Comparison of ENCODE assay signal across 8 cellular contexts in the genomic region with DNA sequence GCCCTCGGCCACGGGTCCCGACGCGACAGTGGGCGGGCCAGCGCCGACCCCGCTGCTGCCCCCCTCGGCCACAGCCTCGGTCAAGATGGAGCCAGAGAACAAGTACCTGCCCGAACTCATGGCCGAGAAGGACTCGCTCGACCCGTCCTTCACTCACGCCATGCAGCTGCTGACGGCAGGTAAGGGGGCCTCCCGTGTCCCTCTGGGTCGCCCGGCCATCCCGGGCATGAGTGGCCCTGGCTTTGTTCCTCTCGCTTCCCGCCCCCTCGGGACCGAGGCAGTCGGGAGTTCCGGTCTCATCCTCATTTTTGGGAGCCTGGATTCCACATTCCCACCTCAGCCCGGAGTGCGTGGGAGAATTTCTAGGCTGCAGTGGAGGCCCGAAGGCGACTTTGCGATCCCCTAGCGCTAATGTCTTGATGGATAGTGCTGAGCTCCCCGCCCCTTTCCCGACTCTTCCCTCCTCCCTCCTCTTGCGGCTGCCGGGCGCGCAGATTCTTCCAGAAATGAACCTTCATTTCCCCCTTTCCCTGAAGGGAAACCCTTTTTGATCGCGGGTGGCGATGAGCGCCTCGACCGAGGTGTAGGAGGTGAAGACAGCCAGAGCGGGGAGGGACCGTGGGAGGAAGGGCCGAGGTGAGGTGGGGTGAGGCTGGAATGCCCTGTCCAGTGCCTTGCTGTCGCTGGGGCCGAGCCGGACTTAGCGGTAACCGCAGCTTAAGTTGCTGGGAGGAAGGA. TPM values are rescaled to one million over a fixed set of nuclear protein-coding genes. Genes with fewer than 3 reads are reported as not detected.
DNase-seq lines count a peak whose midpoint lies in the region; ATAC-seq and TF ChIP-seq lines count a peak whose summit lies in the region.

No MANE protein-coding gene starts in this region.

- H3K36me3 Mint-ChIP-seq in chondrocyte (ENCODE audit: low read depth): no peaks in the 10 kb centered on the region

- peak overlapping the region; percentile 72 for H2AFZ ChIP-seq in DND-41 (ENCODE audit: low read depth, low read length)

- TF ChIP-seq CTCF in DND-41 (IDR thresholded peaks at IDR 0.05; ENCODE audit: borderline replicate concordance, extremely low read depth, low read length, poor library complexity, severe bottlenecking) (no peak), VCaP (conservative IDR thresholded peaks at IDR 0.05) (no peak), chondrocyte (IDR thresholded peaks at IDR 0.05) (peak; percentile 25)

- peak overlapping the region; percentile 97 for H3K4me3 Mint-ChIP-seq in chondrocyte (ENCODE audit: unreplicated experiment)

- H4K20me1 ChIP-seq in DND-41 (ENCODE audit: insufficient read depth, low read length): peaks cover 46% of the 10 kb centered on the region

- H3K27ac Mint-ChIP-seq in chondrocyte (ENCODE audit: unreplicated experiment): peak overlapping the region; percentile 97

- H3K4me1 Mint-ChIP-seq in chondrocyte (ENCODE audit: low read depth): peaks cover 41% of the 10 kb centered on the region

- H3K27me3 Mint-ChIP-seq in chondrocyte (ENCODE audit: low read depth): no peaks in the 10 kb centered on the region

- peak overlapping the region; percentile 91 for H3K9ac ChIP-seq in DND-41 (ENCODE audit: low read depth, low read length)

- no peaks in the 10 kb centered on the region for H3K9me3 ChIP-seq in DND-41 (ENCODE audit: insufficient read depth, low read length, severe bottlenecking)

- DNase-seq in DND-41: peak; percentile 51
- peak; percentile 29 for DNase-seq in HuH-7 (ENCODE audit: low spot score)
- peak; percentile 91 for DNase-seq in chondrocyte (ENCODE audit: low spot score)
- DNase-seq in kidney tubule cell (ENCODE audit: low spot score): peak; percentile 48
- peak in 3 of 4 experiments; percentile 11 to 23 (median 12) for DNase-seq in stimulated activated CD4-positive, alpha-beta T cell treated with anti-CD3 and anti-CD28 coated beads, Interleukin-1b, Interleukin-23, amount 100 ng/mL, for 24 hours (ENCODE audit: low read depth in 4 of 4, low spot score in 1 of 4)
- DNase-seq in NCI-H774 (lab: John Stamatoyannopoulos, UW): no peak

- H3K27ac ChIP-seq in DND-41 (ENCODE audit: low read length) (peak overlapping the region; percentile 90), VCaP (peak overlapping the region; percentile 98)

- peaks cover 65% of the 10 kb centered on the region for H3K79me2 ChIP-seq in DND-41 (ENCODE audit: insufficient read depth, low read length)

- peak overlapping the region; percentile 68 to 88 for H3K4me3 ChIP-seq in DND-41 (ENCODE audit: low read depth in 1 of 2, low read length in 2 of 2)

- no peaks in the 10 kb centered on the region for H3K27me3 ChIP-seq in DND-41 (ENCODE audit: insufficient read depth, low read length, poor library complexity)

- peaks cover 45% of the 10 kb centered on the region for H3K4me1 ChIP-seq in DND-41 (ENCODE audit: insufficient read depth, low read length)

- ATAC-seq in DND-41 (ENCODE audit: insufficient read depth, low read depth): 0 out of 3 replicates have a peak, but pooled peaks have one; percentile 10
- peak; percentile 23 for ATAC-seq in GM21515 (IDR thresholded peaks at IDR 0.05; ENCODE audit: unreplicated experiment)

- peak overlapping the region; percentile 81 for H3K4me2 ChIP-seq in DND-41 (ENCODE audit: insufficient read depth, low read length)

- no peaks in the 10 kb centered on the region for H3K9me3 Mint-ChIP-seq in chondrocyte (ENCODE audit: low read depth)

- peaks cover 43% of the 10 kb centered on the region for H3K36me3 ChIP-seq in DND-41 (ENCODE audit: insufficient read depth, low read length)

RNA-seq across cellular contexts. Expression of a gene that starts 0.7 kb away (rescaled TPM):
- total RNA-seq in chondrocyte: 90.5 to 136 TPM (median 95.1 TPM) in 3 replicates

RNA-seq across cellular contexts. Expression of a gene that starts 58.4 kb away (rescaled TPM):
- 13.9 to 15.8 TPM (median 14.1 TPM) in 3 replicates for total RNA-seq in chondrocyte
